Comparison of ENCODE assay signal across 9 cellular contexts in genomic region chr19:7902796-7903243, GRCh38. TPM values are rescaled to one million over a fixed set of nuclear protein-coding genes. Genes with fewer than 3 reads are reported as not detected.
DNase-seq lines count a peak whose midpoint lies in the region; ATAC-seq and TF ChIP-seq lines count a peak whose summit lies in the region.
"Had no signal": no experiment of that assay in that cellular context is flagged by ENCODE, and none has a peak within 500 bp of the region (broad histone marks: within the 10 kb centered on the region; RNA-seq: fewer than 3 reads in every experiment).

No MANE protein-coding gene starts in this region.

- ATAC-seq in GM23338 (peak; percentile 19), HG03342 (IDR thresholded peaks at IDR 0.05; ENCODE audit: unreplicated experiment) (no peak)

- peaks cover 17% of the 10 kb centered on the region; the same call in 2 of the 3 replicates for H3K36me3 Mint-ChIP-seq in GM23338 (ENCODE audit: low read depth)

- no peak for TF ChIP-seq POLR2A in prostate gland (IDR thresholded peaks at IDR 0.05)

- no peaks in the 10 kb centered on the region for H3K27me3 ChIP-seq in GM23338 (ENCODE audit: insufficient read depth)
- no peaks in the 10 kb centered on the region for H3K27me3 ChIP-seq in prostate gland (replicated peaks; ENCODE audit: insufficient read depth)

- peaks cover 32% of the 10 kb centered on the region for H3K79me2 ChIP-seq in GM23338 (replicated peaks; ENCODE audit: insufficient read depth)

- peak overlapping the region; percentile 95; the same call in 1 of the 2 replicates for H2AFZ ChIP-seq in GM23338

- peaks cover 19% of the 10 kb centered on the region for H3K4me1 Mint-ChIP-seq in GM23338

- H3K27ac Mint-ChIP-seq in GM23338 = peak overlapping the region; percentile 97

- H3K4me3 ChIP-seq in GM23338 = peak overlapping the region; percentile 73
- H3K4me3 ChIP-seq in epithelial cell of proximal tubule (ENCODE audit: low read depth, low read length) = peak overlapping the region; percentile 72
- H3K4me3 ChIP-seq in prostate gland = peak overlapping the region; percentile 40 to 95

- H3K4me3 Mint-ChIP-seq in GM23338 = peak overlapping the region; percentile 91

- no peaks in the 10 kb centered on the region; the same call in 1 of the 2 replicates for H4K20me1 ChIP-seq in GM23338 (replicated peaks; ENCODE audit: insufficient read depth)

- H3K4me1 ChIP-seq in GM23338 (ENCODE audit: insufficient read depth) = peaks cover 11% of the 10 kb centered on the region
- H3K4me1 ChIP-seq in prostate gland (replicated peaks) = peaks cover 15% of the 10 kb centered on the region

- H3K27ac ChIP-seq in GM23338 (ENCODE audit: low read depth) = peak overlapping the region; percentile 94
- peak overlapping the region; percentile 88 to 93 for H3K27ac ChIP-seq in prostate gland

- no peaks in the 10 kb centered on the region for H3K9me2 ChIP-seq in GM23338 (ENCODE audit: insufficient read depth)

- H3K4me2 ChIP-seq in GM23338 = peak overlapping the region; percentile 89

- TF ChIP-seq CTCF in GM23338 (conservative IDR thresholded peaks at IDR 0.05; ENCODE audit: low read depth in 2 of 2) = no peak
- TF ChIP-seq CTCF in epithelial cell of proximal tubule (conservative IDR thresholded peaks at IDR 0.05; ENCODE audit: low read depth, low read length) = no peak
- TF ChIP-seq CTCF in prostate gland (IDR thresholded peaks at IDR 0.05) = no peak

- no peak for DNase-seq in GM23338 (ENCODE audit: low spot score)
- DNase-seq in OCI-M1 (lab: John Stamatoyannopoulos, UW) = peak; percentile 56
- no peak for DNase-seq in epithelial cell of proximal tubule (ENCODE audit: low read depth)
- DNase-seq in prostate gland (ENCODE audit: low spot score) = no peak
- no peak for DNase-seq in SKM-1 (lab: John Stamatoyannopoulos, UW; ENCODE audit: unreplicated experiment)
- DNase-seq in superior temporal gyrus (ENCODE audit: extremely low spot score) = no peak
- DNase-seq in midbrain (lab: John Stamatoyannopoulos, UW) = no peak

- peaks cover 28% of the 10 kb centered on the region for H3K27me3 Mint-ChIP-seq in GM23338 (ENCODE audit: insufficient read depth, low read depth, poor library complexity)

- H3K9me3 ChIP-seq in prostate gland = no peaks in the 10 kb centered on the region

- peaks cover 8% of the 10 kb centered on the region; the same call in 1 of the 2 replicates for H3F3A ChIP-seq in GM23338 (replicated peaks; ENCODE audit: low read depth)

- intact Hi-C loops in prostate gland (cut with DNase I) = loop anchor here (5.0 kb wide), 1 partner anchor 71 kb away; the partner anchor contains the start of gene EVI5L

- H3K36me3 ChIP-seq in GM23338 (ENCODE audit: insufficient read depth) = no peaks in the 10 kb centered on the region; the same call in 1 of the 2 replicates
- no peaks in the 10 kb centered on the region for H3K36me3 ChIP-seq in prostate gland

- WGBS in prostate gland = 11% methylated on average over 17 of the region's 20 CpGs

- H3K9me3 Mint-ChIP-seq in GM23338 = peaks cover 6% of the 10 kb centered on the region; the same call in 1 of the 3 replicates

TF ChIP-seq in GM23338, 12 proteins besides CTCF, POLR2A, EP300 and RAD21 (continues in another document):
- TF ChIP-seq STAT1 (IDR thresholded peaks at IDR 0.05; ENCODE audit: unreplicated experiment) = no peak
- no peak for TF ChIP-seq ZNF114 (CRISPR knock-in tag; IDR thresholded peaks at IDR 0.05)
- no peak for TF ChIP-seq JUNB (IDR thresholded peaks at IDR 0.05; ENCODE audit: unreplicated experiment)
- no peak for TF ChIP-seq EZH2phosphoT487 (IDR thresholded peaks at IDR 0.05; ENCODE audit: unreplicated experiment)
- TF ChIP-seq ZNF462 (CRISPR knock-in tag; IDR thresholded peaks at IDR 0.05) = no peak
- no peak for TF ChIP-seq NANOG (IDR thresholded peaks at IDR 0.05; ENCODE audit: borderline replicate concordance)
- no peak for TF ChIP-seq CREB1 (CRISPR knock-in tag; IDR thresholded peaks at IDR 0.05; ENCODE audit: low read depth)

RNA-seq across cellular contexts. Expression of gene MAP2K7, which starts 0.9 kb away (rescaled TPM):
- 22.6 and 23.2 TPM in 2 replicates for total RNA-seq in GM23338 (2014; rRNA removed; shearing (Covaris generic))
- polyA plus RNA-seq in GM23338 (2016; fragmentation: Nextera tagmentation; extraction: Ambion mirVana) = 11.3 and 12.2 TPM in 2 replicates
- total RNA-seq in epithelial cell of proximal tubule (7.6 and 14.6 TPM in 2 replicates), prostate gland (10 to 100 TPM; 21.6 to 45.2 TPM)

RNA-seq across cellular contexts. Expression of gene TGFBR3L, which starts 11.8 kb away (rescaled TPM):
- 1.7 and 5.6 TPM in 2 replicates for total RNA-seq in GM23338 (2014; rRNA removed; shearing (Covaris generic))
- 6.2 and 7.0 TPM in 2 replicates for polyA plus RNA-seq in GM23338 (2016; fragmentation: Nextera tagmentation; extraction: Ambion mirVana)
- total RNA-seq in epithelial cell of proximal tubule (1.6 and 16.8 TPM in 2 replicates), prostate gland (1 to 10 TPM in 1 of 2 donors, not detected in 1; 3.2 TPM)

RNA-seq across cellular contexts. Expression of gene LRRC8E, which starts 14.5 kb away (rescaled TPM):
- 4.5 and 4.8 TPM in 2 replicates for total RNA-seq in GM23338 (2014; rRNA removed; shearing (Covaris generic))
- polyA plus RNA-seq in GM23338 (2016; fragmentation: Nextera tagmentation; extraction: Ambion mirVana) = 0.29 and 1.3 TPM in 2 replicates
- total RNA-seq in epithelial cell of proximal tubule (11.9 and 18.9 TPM in 2 replicates), prostate gland (10 to 100 TPM in 1 of 2 donors, 1 to 10 TPM in 1; 4.8 to 11.7 TPM)
- total RNA-seq: activated CD8-positive, alpha-beta memory T cell treated with anti-CD3 and anti-CD28 coated beads for 36 hours had no signal

RNA-seq across cellular contexts. Expression of gene SNAPC2, which starts 17.3 kb away (rescaled TPM):
- total RNA-seq in GM23338 (2014; rRNA removed; shearing (Covaris generic)) = 17.2 and 25.1 TPM in 2 replicates
- 16.4 and 17.1 TPM in 2 replicates for polyA plus RNA-seq in GM23338 (2016; fragmentation: Nextera tagmentation; extraction: Ambion mirVana)
- total RNA-seq in epithelial cell of proximal tubule (29.1 and 34.2 TPM in 2 replicates), prostate gland (10 to 100 TPM; 37.4 to 95.0 TPM)

RNA-seq across cellular contexts. Expression of gene CTXN1, which starts 23.1 kb away (rescaled TPM):
- 52.4 and 53.1 TPM in 2 replicates for total RNA-seq in GM23338 (2014; rRNA removed; shearing (Covaris generic))
- polyA plus RNA-seq in GM23338 (2016; fragmentation: Nextera tagmentation; extraction: Ambion mirVana) = 22.3 and 22.5 TPM in 2 replicates
- total RNA-seq in epithelial cell of proximal tubule (12.4 and 42.8 TPM in 2 replicates), prostate gland (10 to 100 TPM in 1 of 2 donors, 1 to 10 TPM in 1; 5.0 to 37.1 TPM)
